ENCODE assay signal across 21 cellular contexts in the genomic region with DNA sequence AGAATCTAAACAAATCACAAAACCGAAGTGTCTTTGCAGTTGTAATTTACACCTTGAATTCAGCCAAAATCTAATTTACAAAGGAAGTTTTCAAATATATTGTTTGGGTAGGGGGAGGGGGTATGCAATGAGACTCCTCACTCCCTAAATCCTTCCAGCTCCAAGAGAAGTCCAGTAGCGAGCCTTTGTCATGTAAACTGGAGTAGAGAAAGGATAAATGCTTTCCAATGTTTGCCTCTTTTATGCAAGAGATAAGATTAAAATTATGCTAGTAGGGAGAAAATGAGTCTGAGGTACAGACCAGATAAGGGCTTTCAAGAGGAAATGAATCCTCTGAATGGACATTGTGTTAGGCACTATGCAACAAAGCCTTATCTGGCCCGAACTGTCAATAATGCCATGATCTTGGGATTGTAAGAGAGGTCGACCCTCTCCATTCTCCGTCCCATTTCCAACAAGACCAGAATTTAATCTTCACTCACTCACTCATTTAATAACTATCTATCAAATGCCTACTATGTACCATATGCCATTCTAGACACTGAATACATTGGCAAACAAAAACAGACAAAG.
"Had no signal": no experiment of that assay in that cellular context is flagged by ENCODE, and none has a peak within 500 bp of the region (broad histone marks: within the 10 kb centered on the region; RNA-seq: fewer than 3 reads in every experiment).

No MANE protein-coding gene starts in this region.

- H3K4me1 ChIP-seq: lower lobe of right lung, right lobe of liver, transverse colon had no signal

- H3K9me3 ChIP-seq: esophagus squamous epithelium, lower lobe of right lung, ovary, right lobe of liver, transverse colon had no signal

- DNase-seq: activated B cell treated with CpG ODN at 0.5 μM for 24 hours; activated CD4-positive, alpha-beta T cell treated with anti-CD3 and anti-CD28 coated beads for 48 hours; activated CD8-positive, alpha-beta memory T cell treated with anti-CD3 and anti-CD28 coated beads, Interleukin-2, amount 50 U/mL, for 4 hours; activated CD8-positive, alpha-beta T cell treated with anti-CD3 and anti-CD28 coated beads, Interleukin-2, amount 10 ng/mL, durations not matched to agents 7 days and 5 days; activated gamma-delta T cell treated with Interleukin-2 at 50 U/mL for 16 hours; activated naive CD8-positive, alpha-beta T cell treated with anti-CD3 and anti-CD28 coated beads, Interleukin-2, amount 10 ng/mL, durations not matched to agents 7 days and 5 days; central memory CD4-positive, alpha-beta T cell; effector CD4-positive, alpha-beta T cell; esophagus squamous epithelium; hippocampal formation; left colon; lower lobe of right lung; midbrain; ovary; right lobe of liver; stimulated activated naive CD8-positive, alpha-beta T cell treated with anti-CD3 and anti-CD28 coated beads, Interleukin-15, Interleukin-2, amounts not matched to agents 100 U/mL and 50 U/mL, for 24 hours; T1000; transverse colon had no signal

- H3K27ac ChIP-seq: coronary artery, esophagus squamous epithelium, lower lobe of right lung, ovary, right lobe of liver, transverse colon had no signal

- ATAC-seq: activated CD8-positive, alpha-beta T cell treated with anti-CD3 and anti-CD28 coated beads, Interleukin-2, amount 10 ng/mL, durations not matched to agents 7 days and 5 days; left colon; lower lobe of right lung; right lobe of liver; stimulated activated naive CD8-positive, alpha-beta T cell treated with anti-CD3 and anti-CD28 coated beads, Interleukin-15, Interleukin-2, amounts not matched to agents 100 U/mL and 50 U/mL, for 24 hours had no signal

- H3K36me3 ChIP-seq: esophagus squamous epithelium, lower lobe of right lung, ovary, right lobe of liver, transverse colon had no signal

- H3K27me3 ChIP-seq: esophagus squamous epithelium, ovary, right lobe of liver, transverse colon had no signal

- FAIRE-seq: endothelial cell of umbilical vein, islet of Langerhans had no signal

- H3K4me3 ChIP-seq: coronary artery, esophagus squamous epithelium, lower lobe of right lung, ovary, right lobe of liver, transverse colon had no signal
